Comparison of ENCODE assay signal across 8 cellular contexts in the genomic region with DNA sequence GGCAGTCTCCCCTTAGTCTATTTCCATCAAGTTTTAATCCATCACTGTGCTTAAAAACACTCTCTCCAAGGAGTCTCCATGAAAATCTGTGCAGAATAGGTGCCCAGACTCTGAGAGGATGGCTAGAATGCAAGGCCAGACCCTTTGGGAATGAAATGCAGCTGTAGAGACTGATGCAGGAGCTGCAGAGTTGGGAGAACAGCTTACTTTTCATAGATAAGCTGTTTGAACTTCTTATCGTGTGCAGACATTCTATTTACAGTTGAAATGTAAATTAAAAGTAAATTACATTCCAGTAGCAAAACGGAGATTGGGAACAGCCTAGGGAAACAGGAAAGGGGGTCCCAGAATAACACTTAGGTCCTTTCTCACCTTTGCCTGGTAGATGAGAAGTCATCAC. TPM values are rescaled to one million over a fixed set of nuclear protein-coding genes. Genes with fewer than 3 reads are reported as not detected.
"Had no signal": no experiment of that assay in that cellular context is flagged by ENCODE, and none has a peak within 500 bp of the region (broad histone marks: within the 10 kb centered on the region; RNA-seq: fewer than 3 reads in every experiment).

No MANE protein-coding gene starts in this region.

- H3K4me1 Mint-ChIP-seq: IgD-negative memory B cell had no signal

- FAIRE-seq: HepG2, HTR-8/SVneo had no signal

- DNase-seq: IMR-90, KBM-7, KG1 had no signal

- ATAC-seq: HepG2 had no signal

- H3K4me2 ChIP-seq: KMS-11 had no signal

- H3K36me3 Mint-ChIP-seq: IgD-negative memory B cell had no signal

- H3K27ac Mint-ChIP-seq: IgD-negative memory B cell had no signal

- H3K9ac ChIP-seq: KMS-11 had no signal

- H3K27ac ChIP-seq: HL-60, KMS-11 had no signal

- H3K4me3 Mint-ChIP-seq: IgD-negative memory B cell had no signal

RNA-seq across cellular contexts. Expression of gene DEPP1, which starts 37.0 kb away (rescaled TPM):
- polyA plus RNA-seq: IgD-negative memory B cell had no signal
